Comparison of ENCODE assay signal across 1 cellular context in the genomic region with DNA sequence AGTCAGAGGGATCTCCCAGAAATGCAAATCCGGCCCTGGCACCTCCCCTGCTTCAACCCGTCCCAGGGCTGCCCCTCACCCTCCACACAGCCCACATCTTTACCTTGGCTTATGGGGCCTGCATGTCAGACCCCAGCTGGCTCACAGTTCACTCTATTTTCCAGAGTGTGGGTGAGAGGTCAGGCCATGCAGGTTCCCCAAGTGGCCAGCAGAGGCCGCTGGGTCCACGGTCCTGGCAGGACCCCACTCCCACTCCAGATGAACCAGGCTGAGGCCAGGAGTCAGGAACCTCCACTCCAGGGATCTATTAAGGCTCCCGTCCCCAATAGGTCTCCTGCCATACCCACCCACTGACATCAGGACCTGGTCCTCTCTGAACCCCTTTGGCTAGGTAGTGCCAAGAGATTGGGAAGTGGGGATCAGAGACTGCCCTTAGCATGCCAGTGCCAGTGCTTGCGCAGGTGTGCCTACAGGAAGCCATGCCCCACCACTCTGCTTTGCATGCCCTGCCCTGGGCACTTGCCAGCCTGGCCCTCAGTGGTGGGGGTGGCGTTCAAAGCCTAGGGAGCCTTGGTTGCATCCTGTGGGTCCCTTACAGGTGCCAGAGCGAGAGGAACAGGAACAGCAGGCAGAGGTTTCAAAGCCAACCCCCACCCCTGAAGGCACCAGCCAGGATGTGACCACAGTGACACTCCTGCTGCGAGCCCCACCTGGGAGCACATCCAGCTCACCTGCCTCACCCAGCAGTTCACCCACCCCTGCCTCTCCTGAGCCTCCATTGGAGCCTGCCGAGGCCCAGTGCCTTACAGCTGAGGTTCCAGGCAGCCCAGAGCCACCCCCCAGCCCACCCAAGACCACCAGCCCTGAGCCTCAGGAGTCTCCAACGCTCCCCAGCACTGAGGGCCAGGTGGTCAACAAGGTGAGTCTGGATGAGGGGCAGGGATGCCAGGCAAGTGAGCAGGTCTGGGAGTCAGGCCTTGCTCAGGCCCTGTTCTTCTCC.
TF ChIP-seq lines count a peak whose summit lies in the region.

No MANE protein-coding gene starts in this region.

TF ChIP-seq in HCT116, 20 proteins besides CTCF, POLR2A, EP300 and RAD21 (continued from another document):
- TF ChIP-seq, protein P1, sequence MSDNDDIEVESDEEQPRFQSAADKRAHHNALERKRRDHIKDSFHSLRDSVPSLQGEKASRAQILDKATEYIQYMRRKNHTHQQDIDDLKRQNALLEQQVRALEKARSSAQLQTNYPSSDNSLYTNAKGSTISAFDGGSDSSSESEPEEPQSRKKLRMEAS (IDR thresholded peaks at IDR 0.05), result no peak
- no peak for TF ChIP-seq JUND (IDR thresholded peaks at IDR 0.05)
- TF ChIP-seq ZNF274 (IDR thresholded peaks at IDR 0.05; ENCODE audit: low read depth, low read length), result no peak
- TF ChIP-seq EZH2phosphoT487 (IDR thresholded peaks at IDR 0.05; ENCODE audit: borderline replicate concordance), result no peak
- TF ChIP-seq ELF1 (IDR thresholded peaks at IDR 0.05; ENCODE audit: borderline replicate concordance, low read depth), result no peak
- TF ChIP-seq FOSL1 (IDR thresholded peaks at IDR 0.05; ENCODE audit: low read depth), result no peak
- no peak for TF ChIP-seq SRF (IDR thresholded peaks at IDR 0.05; ENCODE audit: low read depth)
- TF ChIP-seq, protein P2, sequence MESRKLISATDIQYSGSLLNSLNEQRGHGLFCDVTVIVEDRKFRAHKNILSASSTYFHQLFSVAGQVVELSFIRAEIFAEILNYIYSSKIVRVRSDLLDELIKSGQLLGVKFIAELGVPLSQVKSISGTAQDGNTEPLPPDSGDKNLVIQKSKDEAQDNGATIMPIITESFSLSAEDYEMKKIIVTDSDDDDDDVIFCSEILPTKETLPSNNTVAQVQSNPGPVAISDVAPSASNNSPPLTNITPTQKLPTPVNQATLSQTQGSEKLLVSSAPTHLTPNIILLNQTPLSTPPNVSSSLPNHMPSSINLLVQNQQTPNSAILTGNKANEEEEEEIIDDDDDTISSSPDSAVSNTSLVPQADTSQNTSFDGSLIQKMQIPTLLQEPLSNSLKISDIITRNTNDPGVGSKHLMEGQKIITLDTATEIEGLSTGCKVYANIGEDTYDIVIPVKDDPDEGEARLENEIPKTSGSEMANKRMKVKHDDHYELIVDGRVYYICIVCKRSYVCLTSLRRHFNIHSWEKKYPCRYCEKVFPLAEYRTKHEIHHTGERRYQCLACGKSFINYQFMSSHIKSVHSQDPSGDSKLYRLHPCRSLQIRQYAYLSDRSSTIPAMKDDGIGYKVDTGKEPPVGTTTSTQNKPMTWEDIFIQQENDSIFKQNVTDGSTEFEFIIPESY (IDR thresholded peaks at IDR 0.05; ENCODE audit: extremely low read depth, insufficient replicate concordance, low read length), result no peak
- no peak for TF ChIP-seq ATF3 (IDR thresholded peaks at IDR 0.05)
- TF ChIP-seq TCF7L2 (IDR thresholded peaks at IDR 0.05; ENCODE audit: borderline replicate concordance, extremely low read depth, insufficient read depth, insufficient read length), result no peak
- no peak for TF ChIP-seq YY1 (IDR thresholded peaks at IDR 0.05; ENCODE audit: extremely low read depth, insufficient replicate concordance, low read depth, low read length)
- no peak for TF ChIP-seq SIN3A (IDR thresholded peaks at IDR 0.05; ENCODE audit: low read depth)
- no peak for TF ChIP-seq CBX3 (IDR thresholded peaks at IDR 0.05; ENCODE audit: low read depth)
- TF ChIP-seq POLR2AphosphoS5 (IDR thresholded peaks at IDR 0.05; ENCODE audit: low read depth, low read length), result no peak
- no peak for TF ChIP-seq EZH2 (IDR thresholded peaks at IDR 0.05)
- TF ChIP-seq, protein P3, sequence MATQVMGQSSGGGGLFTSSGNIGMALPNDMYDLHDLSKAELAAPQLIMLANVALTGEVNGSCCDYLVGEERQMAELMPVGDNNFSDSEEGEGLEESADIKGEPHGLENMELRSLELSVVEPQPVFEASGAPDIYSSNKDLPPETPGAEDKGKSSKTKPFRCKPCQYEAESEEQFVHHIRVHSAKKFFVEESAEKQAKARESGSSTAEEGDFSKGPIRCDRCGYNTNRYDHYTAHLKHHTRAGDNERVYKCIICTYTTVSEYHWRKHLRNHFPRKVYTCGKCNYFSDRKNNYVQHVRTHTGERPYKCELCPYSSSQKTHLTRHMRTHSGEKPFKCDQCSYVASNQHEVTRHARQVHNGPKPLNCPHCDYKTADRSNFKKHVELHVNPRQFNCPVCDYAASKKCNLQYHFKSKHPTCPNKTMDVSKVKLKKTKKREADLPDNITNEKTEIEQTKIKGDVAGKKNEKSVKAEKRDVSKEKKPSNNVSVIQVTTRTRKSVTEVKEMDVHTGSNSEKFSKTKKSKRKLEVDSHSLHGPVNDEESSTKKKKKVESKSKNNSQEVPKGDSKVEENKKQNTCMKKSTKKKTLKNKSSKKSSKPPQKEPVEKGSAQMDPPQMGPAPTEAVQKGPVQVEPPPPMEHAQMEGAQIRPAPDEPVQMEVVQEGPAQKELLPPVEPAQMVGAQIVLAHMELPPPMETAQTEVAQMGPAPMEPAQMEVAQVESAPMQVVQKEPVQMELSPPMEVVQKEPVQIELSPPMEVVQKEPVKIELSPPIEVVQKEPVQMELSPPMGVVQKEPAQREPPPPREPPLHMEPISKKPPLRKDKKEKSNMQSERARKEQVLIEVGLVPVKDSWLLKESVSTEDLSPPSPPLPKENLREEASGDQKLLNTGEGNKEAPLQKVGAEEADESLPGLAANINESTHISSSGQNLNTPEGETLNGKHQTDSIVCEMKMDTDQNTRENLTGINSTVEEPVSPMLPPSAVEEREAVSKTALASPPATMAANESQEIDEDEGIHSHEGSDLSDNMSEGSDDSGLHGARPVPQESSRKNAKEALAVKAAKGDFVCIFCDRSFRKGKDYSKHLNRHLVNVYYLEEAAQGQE (IDR thresholded peaks at IDR 0.05; ENCODE audit: low read depth), result no peak
- no peak for TF ChIP-seq EGR1 (IDR thresholded peaks at IDR 0.05; ENCODE audit: low read depth)
